Comparison of ENCODE assay signal across 33 cellular contexts in genomic region chr11:134340354-134340964, GRCh38. TPM values are rescaled to one million over a fixed set of nuclear protein-coding genes. Genes with fewer than 3 reads are reported as not detected.
A peak's percentile ranks its signal among the peaks of the same experiment; 100 is the strongest.
DNase-seq lines count a peak whose midpoint lies in the region; ATAC-seq, FAIRE-seq and TF ChIP-seq lines count a peak whose summit lies in the region.
"Had no signal": no experiment of that assay in that cellular context is flagged by ENCODE, and none has a peak within 500 bp of the region (broad histone marks: within the 10 kb centered on the region; RNA-seq: fewer than 3 reads in every experiment).

No MANE protein-coding gene starts in this region.

- no peak for FAIRE-seq in pancreas (lab: Jason Lieb, UNC)
- FAIRE-seq: GM12892 had no signal

- POLR2A ChIA-PET in activated CD4-positive, alpha-beta memory T cell treated with anti-CD3 and anti-CD28 coated beads for 36 hours (lab: Charles Lee) = no interaction called here

- no peak overlapping the region for H3K4me3 Mint-ChIP-seq in activated naive CD4-positive, alpha-beta T cell treated with anti-CD3 and anti-CD28 coated beads, Interleukin-2, amount 10 ng/mL, durations not matched to agents 7 days and 5 days
- H3K4me3 Mint-ChIP-seq in activated naive CD4-positive, alpha-beta T cell treated with anti-CD3 and anti-CD28 coated beads for 36 hours = no peak overlapping the region
- no peak overlapping the region for H3K4me3 Mint-ChIP-seq in activated CD4-positive, alpha-beta memory T cell treated with anti-CD3 and anti-CD28 coated beads for 36 hours
- H3K4me3 Mint-ChIP-seq: activated CD4-positive, alpha-beta T cell treated with anti-CD3 and anti-CD28 coated beads, Interleukin-2, amount 10 ng/mL, durations not matched to agents 24 days and 14 days; activated naive CD8-positive, alpha-beta T cell treated with anti-CD3 and anti-CD28 coated beads for 36 hours; B cell; CD4-positive, alpha-beta memory T cell; stimulated activated naive CD8-positive, alpha-beta T cell treated with anti-CD3 and anti-CD28 coated beads, Interleukin-15, amount 100 ng/mL, for 72 hours had no signal

- H3K9me3 ChIP-seq in mucosa of descending colon (no peaks in the 10 kb centered on the region), pancreas (no peaks in the 10 kb centered on the region)
- H3K9me3 ChIP-seq: breast epithelium, gastroesophageal sphincter, right atrium auricular region, spleen, thoracic aorta, vagina had no signal

- peak; percentile 90 for ATAC-seq in mucosa of descending colon
- no peak for ATAC-seq in HG02884 (IDR thresholded peaks at IDR 0.05; ENCODE audit: unreplicated experiment)
- no peak for ATAC-seq in pancreas
- ATAC-seq: gastroesophageal sphincter; left cardiac atrium; stimulated activated naive CD8-positive, alpha-beta T cell treated with anti-CD3 and anti-CD28 coated beads, Interleukin-15, amount 100 ng/mL, for 72 hours had no signal

- no peaks in the 10 kb centered on the region for H3K4me1 Mint-ChIP-seq in activated naive CD4-positive, alpha-beta T cell treated with anti-CD3 and anti-CD28 coated beads, Interleukin-2, amount 10 ng/mL, durations not matched to agents 7 days and 5 days
- no peaks in the 10 kb centered on the region for H3K4me1 Mint-ChIP-seq in activated naive CD4-positive, alpha-beta T cell treated with anti-CD3 and anti-CD28 coated beads for 36 hours (ENCODE audit: low read depth)
- H3K4me1 Mint-ChIP-seq in activated CD4-positive, alpha-beta memory T cell treated with anti-CD3 and anti-CD28 coated beads for 36 hours (ENCODE audit: low read depth) = no peaks in the 10 kb centered on the region
- H3K4me1 Mint-ChIP-seq: activated naive CD8-positive, alpha-beta T cell treated with anti-CD3 and anti-CD28 coated beads for 36 hours; B cell; CD4-positive, alpha-beta memory T cell; stimulated activated naive CD8-positive, alpha-beta T cell treated with anti-CD3 and anti-CD28 coated beads, Interleukin-15, amount 100 ng/mL, for 72 hours had no signal

- H3K4me3 ChIP-seq in mucosa of descending colon (no peak overlapping the region), pancreas (no peak overlapping the region)
- H3K4me3 ChIP-seq: breast epithelium, gastroesophageal sphincter, right atrium auricular region, spleen, thoracic aorta, vagina had no signal

- 92 to 99% methylated on average over 11 of the region's 11 CpGs for WGBS in pancreas, 2 donors

- peak; percentile 12 for DNase-seq in activated naive CD4-positive, alpha-beta T cell treated with anti-CD3 and anti-CD28 coated beads, Interleukin-2, amount 10 ng/mL, durations not matched to agents 7 days and 5 days
- DNase-seq in activated naive CD4-positive, alpha-beta T cell treated with anti-CD3 and anti-CD28 coated beads for 36 hours = no peak
- DNase-seq in NCI-H69 (lab: John Stamatoyannopoulos, UW) = peak; percentile 14
- DNase-seq in mucosa of descending colon = peak; percentile 70 to 77 (median 73)
- no peak for DNase-seq in glomerular visceral epithelial cell (ENCODE audit: extremely low spot score)
- no peak for DNase-seq in activated CD4-positive, alpha-beta memory T cell treated with anti-CD3 and anti-CD28 coated beads for 36 hours
- no peak for DNase-seq in pancreas
- DNase-seq: activated effector memory CD4-positive, alpha-beta T cell treated with Interleukin-2 at 50 U/mL for 16 hours; activated naive CD8-positive, alpha-beta T cell treated with anti-CD3 and anti-CD28 coated beads for 36 hours; activated T-cell treated with anti-CD3 and anti-CD28 coated beads, Interleukin-2, amount 50 U/mL, for 1 hour; anterior cingulate cortex; CD4-positive, alpha-beta memory T cell; effector CD8-positive, alpha-beta T cell; hippocampal formation; Kasumi-1; left cardiac atrium; mammary epithelial cell; OCI-M1; spleen; stimulated activated CD8-positive, alpha-beta memory T cell treated with anti-CD3 and anti-CD28 coated beads, Interleukin-4, amount 100 ng/mL, for 48 hours; stimulated activated naive CD8-positive, alpha-beta T cell treated with anti-CD3 and anti-CD28 coated beads, Interleukin-15, amount 100 ng/mL, for 72 hours; T1000; WERI-Rb-1 had no signal

- intact Hi-C loops in activated naive CD4-positive, alpha-beta T cell treated with anti-CD3 and anti-CD28 coated beads for 36 hours (cut with micrococcal nuclease) = no loop called here
- intact Hi-C loops in mucosa of descending colon (cut with DNase I, micrococcal nuclease) (no loop called here), pancreas (cut with DNase I) (no loop called here)
- intact Hi-C loops in activated CD4-positive, alpha-beta memory T cell treated with anti-CD3 and anti-CD28 coated beads for 36 hours (cut with micrococcal nuclease) = no loop called here

- no peaks in the 10 kb centered on the region for H3K36me3 Mint-ChIP-seq in activated naive CD4-positive, alpha-beta T cell treated with anti-CD3 and anti-CD28 coated beads, Interleukin-2, amount 10 ng/mL, durations not matched to agents 7 days and 5 days
- H3K36me3 Mint-ChIP-seq in activated naive CD4-positive, alpha-beta T cell treated with anti-CD3 and anti-CD28 coated beads for 36 hours (ENCODE audit: low read depth) = no peaks in the 10 kb centered on the region
- H3K36me3 Mint-ChIP-seq in activated CD4-positive, alpha-beta memory T cell treated with anti-CD3 and anti-CD28 coated beads for 36 hours = no peaks in the 10 kb centered on the region
- H3K36me3 Mint-ChIP-seq: activated naive CD8-positive, alpha-beta T cell treated with anti-CD3 and anti-CD28 coated beads for 36 hours; CD4-positive, alpha-beta memory T cell had no signal

- no peaks in the 10 kb centered on the region for H3K27me3 ChIP-seq in pancreas
- H3K27me3 ChIP-seq: breast epithelium, right atrium auricular region, vagina had no signal

- H3K36me3 ChIP-seq in mucosa of descending colon (ENCODE audit: low read depth) (no peaks in the 10 kb centered on the region), pancreas (no peaks in the 10 kb centered on the region)
- H3K36me3 ChIP-seq: breast epithelium, gastroesophageal sphincter, right atrium auricular region, spleen, thoracic aorta, vagina had no signal

- H3K27me3 Mint-ChIP-seq in activated naive CD4-positive, alpha-beta T cell treated with anti-CD3 and anti-CD28 coated beads, Interleukin-2, amount 10 ng/mL, durations not matched to agents 7 days and 5 days = peaks cover 3% of the 10 kb centered on the region
- H3K27me3 Mint-ChIP-seq in activated naive CD4-positive, alpha-beta T cell treated with anti-CD3 and anti-CD28 coated beads for 36 hours (ENCODE audit: low read depth) = no peaks in the 10 kb centered on the region
- H3K27me3 Mint-ChIP-seq in activated CD4-positive, alpha-beta memory T cell treated with anti-CD3 and anti-CD28 coated beads for 36 hours = no peaks in the 10 kb centered on the region
- H3K27me3 Mint-ChIP-seq: activated naive CD8-positive, alpha-beta T cell treated with anti-CD3 and anti-CD28 coated beads for 36 hours; stimulated activated naive CD8-positive, alpha-beta T cell treated with anti-CD3 and anti-CD28 coated beads, Interleukin-15, amount 100 ng/mL, for 72 hours had no signal

- H3K27ac ChIP-seq in pancreas = no peak overlapping the region
- H3K27ac ChIP-seq: breast epithelium, gastroesophageal sphincter, parathyroid adenoma, right atrium auricular region, spleen, thoracic aorta, vagina, WERI-Rb-1 had no signal

- no peak for TF ChIP-seq CTCF in mucosa of descending colon (IDR thresholded peaks at IDR 0.05)
- no peak for TF ChIP-seq CTCF in pancreas (IDR thresholded peaks at IDR 0.05)

- H3K27ac Mint-ChIP-seq in activated naive CD4-positive, alpha-beta T cell treated with anti-CD3 and anti-CD28 coated beads, Interleukin-2, amount 10 ng/mL, durations not matched to agents 7 days and 5 days = no peak overlapping the region
- no peak overlapping the region for H3K27ac Mint-ChIP-seq in activated naive CD4-positive, alpha-beta T cell treated with anti-CD3 and anti-CD28 coated beads for 36 hours
- H3K27ac Mint-ChIP-seq in activated CD4-positive, alpha-beta memory T cell treated with anti-CD3 and anti-CD28 coated beads for 36 hours = no peak overlapping the region
- H3K27ac Mint-ChIP-seq: activated CD4-positive, alpha-beta T cell treated with anti-CD3 and anti-CD28 coated beads, Interleukin-2, amount 10 ng/mL, durations not matched to agents 24 days and 14 days; activated naive CD8-positive, alpha-beta T cell treated with anti-CD3 and anti-CD28 coated beads for 36 hours; B cell; stimulated activated naive CD8-positive, alpha-beta T cell treated with anti-CD3 and anti-CD28 coated beads, Interleukin-15, amount 100 ng/mL, for 72 hours had no signal

- H3K9me3 Mint-ChIP-seq in activated naive CD4-positive, alpha-beta T cell treated with anti-CD3 and anti-CD28 coated beads, Interleukin-2, amount 10 ng/mL, durations not matched to agents 7 days and 5 days = no peaks in the 10 kb centered on the region
- no peaks in the 10 kb centered on the region for H3K9me3 Mint-ChIP-seq in activated naive CD4-positive, alpha-beta T cell treated with anti-CD3 and anti-CD28 coated beads for 36 hours
- no peaks in the 10 kb centered on the region for H3K9me3 Mint-ChIP-seq in activated CD4-positive, alpha-beta memory T cell treated with anti-CD3 and anti-CD28 coated beads for 36 hours
- H3K9me3 Mint-ChIP-seq: activated CD4-positive, alpha-beta T cell treated with anti-CD3 and anti-CD28 coated beads, Interleukin-2, amount 10 ng/mL, durations not matched to agents 24 days and 14 days; activated naive CD8-positive, alpha-beta T cell treated with anti-CD3 and anti-CD28 coated beads for 36 hours; CD4-positive, alpha-beta memory T cell; stimulated activated naive CD8-positive, alpha-beta T cell treated with anti-CD3 and anti-CD28 coated beads, Interleukin-15, amount 100 ng/mL, for 72 hours had no signal

- H3K4me1 ChIP-seq in mucosa of descending colon (ENCODE audit: low read depth) = peaks cover 11% of the 10 kb centered on the region
- no peaks in the 10 kb centered on the region for H3K4me1 ChIP-seq in pancreas
- H3K4me1 ChIP-seq: breast epithelium, gastroesophageal sphincter, parathyroid adenoma, right atrium auricular region, spleen, vagina had no signal

- CTCF ChIA-PET in activated naive CD4-positive, alpha-beta T cell treated with anti-CD3 and anti-CD28 coated beads, Interleukin-2, amount 10 ng/mL, durations not matched to agents 7 days and 5 days (lab: Charles Lee) = no interaction called here
- CTCF ChIA-PET in activated naive CD4-positive, alpha-beta T cell treated with anti-CD3 and anti-CD28 coated beads for 36 hours (lab: Charles Lee) = no interaction called here
- CTCF ChIA-PET in activated CD4-positive, alpha-beta memory T cell treated with anti-CD3 and anti-CD28 coated beads for 36 hours (lab: Charles Lee) = no interaction called here

RNA-seq across cellular contexts. Expression of gene GLB1L2, which starts 8.7 kb away (rescaled TPM):
- total RNA-seq in activated naive CD4-positive, alpha-beta T cell treated with anti-CD3 and anti-CD28 coated beads for 36 hours = 10 to 100 TPM in 1 of 2 experiments, 1 to 10 TPM in 1; 9.3 to 11.0 TPM
- total RNA-seq in mucosa of descending colon = 10 to 100 TPM; 21.5 to 27.9 (median 26.9) TPM
- 1 to 10 TPM; 3.8 to 4.1 TPM for total RNA-seq in activated CD4-positive, alpha-beta memory T cell treated with anti-CD3 and anti-CD28 coated beads for 36 hours
- total RNA-seq in pancreas = 1 to 10 TPM; 4.2 to 8.5 (median 6.4) TPM
- polyA plus RNA-seq in pancreas = 10 to 100 TPM in 1 of 2 donors, 1 to 10 TPM in 1; 6.9 to 10.1 TPM

Comparison
In these comparisons a context has a peak if more than half of its experiments do, and no peak if none do; other contexts are left out.
1. DNase-seq: peak in activated naive CD4-positive, alpha-beta T cell treated with anti-CD3 and anti-CD28 coated beads, Interleukin-2, amount 10 ng/mL, durations not matched to agents 7 days and 5 days (single experiment), NCI-H69 (single experiment) and mucosa of descending colon (3 of 3); none in activated naive CD4-positive, alpha-beta T cell treated with anti-CD3 and anti-CD28 coated beads for 36 hours (single experiment), glomerular visceral epithelial cell (single experiment), activated CD4-positive, alpha-beta memory T cell treated with anti-CD3 and anti-CD28 coated beads for 36 hours (single experiment) and pancreas (0 of 6).